In genomic region chr16:72137380-72138063, GRCh38 we compare ENCODE assay signal across 1 cellular context.
TF ChIP-seq lines count a peak whose summit lies in the region.

No MANE protein-coding gene starts in this region.

TF ChIP-seq in H1, 55 proteins besides CTCF, POLR2A, EP300 and RAD21:
- TF ChIP-seq JUN (IDR thresholded peaks at IDR 0.05; ENCODE audit: low read depth, low read length): no peak
- TF ChIP-seq CBX5 (IDR thresholded peaks at IDR 0.05; ENCODE audit: low read depth, low read length): no peak
TF ChIP-seq in H1: peak in this region for 0.
